In genomic region chr1:35033346-35033745, GRCh38 we compare ENCODE assay signal across 20 cellular contexts.
"Had no signal": no experiment of that assay in that cellular context is flagged by ENCODE, and none has a peak within 500 bp of the region (broad histone marks: within the 10 kb centered on the region; RNA-seq: fewer than 3 reads in every experiment).

No MANE protein-coding gene starts in this region.

- DNase-seq: cortex of kidney; foreskin fibroblast; gastrocnemius medialis; head of caudate nucleus; nephron progenitor cell; occipital lobe; ovary; posterior cingulate gyrus; psoas muscle; right cardiac atrium; sigmoid colon; stimulated activated CD4-positive, alpha-beta T cell treated with anti-CD3 and anti-CD28 coated beads, Interleukin-2, amount 100 ng/mL, for 24 hours; stimulated activated CD4-positive, alpha-beta T cell treated with anti-CD3 and anti-CD28 coated beads, Interleukin-4, amount 100 ng/mL, for 24 hours; stimulated activated naive CD4-positive, alpha-beta T cell treated with Interleukin-2 at 50 U/mL for 16 hours; stomach; thyroid gland; trophoblast cell had no signal

- ATAC-seq: esophagus mucosa; gastrocnemius medialis; psoas muscle; right cardiac atrium; stimulated activated effector memory CD8-positive, alpha-beta T cell treated with anti-CD3 and anti-CD28 coated beads, Interleukin-12 subunit alpha, Interleukin-12 subunit beta, amount 100 ng/mL, for 72 hours had no signal

- H3K27ac Mint-ChIP-seq: memory B cell; nephron progenitor cell; stimulated activated effector memory CD8-positive, alpha-beta T cell treated with anti-CD3 and anti-CD28 coated beads, Interleukin-12 subunit alpha, Interleukin-12 subunit beta, amount 100 ng/mL, for 72 hours had no signal

- H3K27me3 Mint-ChIP-seq: memory B cell had no signal

- H3K4me3 Mint-ChIP-seq: memory B cell; stimulated activated effector memory CD8-positive, alpha-beta T cell treated with anti-CD3 and anti-CD28 coated beads, Interleukin-12 subunit alpha, Interleukin-12 subunit beta, amount 100 ng/mL, for 72 hours had no signal
